ENCODE assay signal across 25 cellular contexts in the genomic region with DNA sequence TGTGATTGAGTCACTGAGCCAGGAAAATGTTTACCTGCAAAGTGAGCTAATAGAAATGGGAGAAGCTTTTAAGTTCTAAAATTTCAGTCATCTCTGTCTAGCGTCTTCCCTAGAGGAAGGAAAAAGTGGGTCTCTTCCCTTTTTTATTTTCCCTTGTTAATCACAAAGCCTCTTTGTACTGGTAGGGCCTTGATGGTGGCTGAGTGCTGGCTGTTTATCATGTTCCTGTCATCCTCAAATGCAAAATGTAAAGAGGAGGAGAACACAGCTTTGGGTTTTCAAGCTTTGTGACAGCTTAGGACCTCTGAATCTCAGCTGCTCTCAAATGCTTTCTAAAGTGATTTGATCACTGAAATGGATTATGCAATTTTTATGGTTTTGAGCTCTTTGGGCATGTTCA.
A peak's percentile ranks its signal among the peaks of the same experiment; 100 is the strongest.
DNase-seq lines count a peak whose midpoint lies in the region; ATAC-seq, FAIRE-seq and TF ChIP-seq lines count a peak whose summit lies in the region.
"Had no signal": no experiment of that assay in that cellular context is flagged by ENCODE, and none has a peak within 500 bp of the region (broad histone marks: within the 10 kb centered on the region; RNA-seq: fewer than 3 reads in every experiment).

No MANE protein-coding gene starts in this region.

- ATAC-seq in Right ventricle myocardium superior (ENCODE audit: poor library complexity) (no peak), HG03025 (IDR thresholded peaks at IDR 0.05; ENCODE audit: low FRiP score, unreplicated experiment) (no peak)
- ATAC-seq: A549; activated naive CD8-positive, alpha-beta T cell treated with anti-CD3 and anti-CD28 coated beads, Interleukin-2, amount 50 U/mL, for 24 hours; body of pancreas; foreskin keratinocyte; left ventricle myocardium superior; mucosa of descending colon had no signal

- POLR2A ChIA-PET in PC-9 (lab: Charles Lee; ENCODE audit: unreplicated experiment) = no interaction called here

- H3K27me3 ChIP-seq in cardiac muscle cell = no peaks in the 10 kb centered on the region
- no peaks in the 10 kb centered on the region for H3K27me3 ChIP-seq in adipocyte (replicated peaks; ENCODE audit: control insufficient read depth, insufficient read depth, low read length)
- no peaks in the 10 kb centered on the region for H3K27me3 ChIP-seq in PC-9 (ENCODE audit: insufficient read depth, low read depth)
- H3K27me3 ChIP-seq: body of pancreas, foreskin keratinocyte had no signal

- H3K36me3 ChIP-seq in cardiac muscle cell (no peaks in the 10 kb centered on the region), adipocyte (ENCODE audit: control insufficient read depth, insufficient read depth, low read length, severe bottlenecking) (peaks cover 4% of the 10 kb centered on the region), PC-9 (ENCODE audit: low read depth) (no peaks in the 10 kb centered on the region)

- no peak overlapping the region for H3K4me3 ChIP-seq in cardiac muscle cell
- H3K4me3 ChIP-seq in adipocyte (ENCODE audit: low read length) = no peak overlapping the region
- H3K4me3 ChIP-seq in PC-9 = no peak overlapping the region
- H3K4me3 ChIP-seq: A549, body of pancreas, mucosa of descending colon had no signal

- peaks cover 26% of the 10 kb centered on the region for H3K4me1 ChIP-seq in cardiac muscle cell (ENCODE audit: low read depth)
- peaks cover 40% of the 10 kb centered on the region for H3K4me1 ChIP-seq in adipocyte (ENCODE audit: control insufficient read depth, insufficient read depth, low read length)
- no peaks in the 10 kb centered on the region for H3K4me1 ChIP-seq in PC-9 (replicated peaks; ENCODE audit: insufficient read depth)
- H3K4me1 ChIP-seq: body of pancreas had no signal

- no peak for TF ChIP-seq CTCF in cardiac muscle cell (IDR thresholded peaks at IDR 0.05; ENCODE audit: low read depth, low read length)
- TF ChIP-seq CTCF in PC-9 (conservative IDR thresholded peaks at IDR 0.05) = no peak

- no peak overlapping the region for H3K4me2 ChIP-seq in PC-9
- H3K4me2 ChIP-seq: A549 had no signal

- intact Hi-C loops in Right ventricle myocardium superior (cut with DNase I) (no loop called here), PC-9 (cut with micrococcal nuclease; ENCODE audit: unreplicated experiment) (no loop called here)

- H3K27ac ChIP-seq in cardiac muscle cell = peak overlapping the region; percentile 55
- H3K27ac ChIP-seq in PC-9 = no peak overlapping the region
- H3K27ac ChIP-seq: A549, body of pancreas, foreskin keratinocyte had no signal

- H3K9me3 ChIP-seq in cardiac muscle cell (ENCODE audit: low read depth) (no peaks in the 10 kb centered on the region), adipocyte (ENCODE audit: control insufficient read depth, low read length) (no peaks in the 10 kb centered on the region), PC-9 (ENCODE audit: insufficient read depth, low read depth) (no peaks in the 10 kb centered on the region)
- H3K9me3 ChIP-seq: A549, body of pancreas, Caco-2, mucosa of descending colon had no signal

- DNase-seq in cardiac muscle cell (ENCODE audit: low read depth in 1 of 2, low spot score in 1 of 2) = peak; percentile 28 to 39
- DNase-seq in Right ventricle myocardium superior = no peak
- DNase-seq in adipocyte (ENCODE audit: low read depth) = no peak
- peak; percentile 59 for DNase-seq in superior temporal gyrus (ENCODE audit: extremely low spot score)
- DNase-seq in GM19238 (ENCODE audit: insufficient read length, low spot score) = no peak
- no peak for DNase-seq in PC-9
- DNase-seq: activated CD4-positive, alpha-beta T cell treated with anti-CD3 and anti-CD28 coated beads for 4 hours; activated CD8-positive, alpha-beta memory T cell treated with anti-CD3 and anti-CD28 coated beads for 24 hours; activated gamma-delta T cell treated with Interleukin-2 at 50 U/mL for 16 hours; activated naive CD8-positive, alpha-beta T cell treated with anti-CD3 and anti-CD28 coated beads, Interleukin-2, amount 50 U/mL, for 24 hours; activated T-cell treated with anti-CD3 and anti-CD28 coated beads, Interleukin-2, amount 50 U/mL, for 1 hour; body of pancreas; Caco-2; DMS79; effector CD4-positive, alpha-beta T cell; foreskin keratinocyte; left ventricle myocardium superior; mucosa of descending colon; NCI-H1105 treated with DMSO at 0.1 percent for 48 hours; NCI-H2227 treated with DMSO at 0.1 percent for 48 hours; NCI-H748 treated with DMSO at 0.1 percent for 48 hours had no signal

- H3K9me2 ChIP-seq in PC-9 (ENCODE audit: insufficient read depth) = no peaks in the 10 kb centered on the region

- peak overlapping the region; percentile 12 for H3K9ac ChIP-seq in adipocyte (ENCODE audit: low read length)

- no peaks in the 10 kb centered on the region for H3K79me2 ChIP-seq in PC-9 (ENCODE audit: low read depth)

- H4K20me1 ChIP-seq in PC-9 (ENCODE audit: insufficient read depth) = no peaks in the 10 kb centered on the region

- BruUV-seq in PC-9 (replicated peaks; lab: Mats Ljungman, UMichigan) = no TSS peak

- FAIRE-seq in islet of Langerhans (lab: Jason Lieb, UNC) = peak; percentile 43
- FAIRE-seq: H1 had no signal

- CTCF ChIA-PET in PC-9 (lab: Charles Lee) = no interaction called here

- no peak overlapping the region for H2AFZ ChIP-seq in PC-9

- no peaks in the 10 kb centered on the region for H3F3A ChIP-seq in PC-9 (ENCODE audit: insufficient read depth, low read depth)

Comparison
In these comparisons a context has a peak if more than half of its experiments do, and no peak if none do; other contexts are left out.
1. DNase-seq: peak in cardiac muscle cell (2 of 2) and superior temporal gyrus (single experiment); none in Right ventricle myocardium superior (single experiment), adipocyte (single experiment), GM19238 (single experiment) and PC-9 (0 of 2).